Comparison of ENCODE assay signal across 1 cellular context in the genomic region with DNA sequence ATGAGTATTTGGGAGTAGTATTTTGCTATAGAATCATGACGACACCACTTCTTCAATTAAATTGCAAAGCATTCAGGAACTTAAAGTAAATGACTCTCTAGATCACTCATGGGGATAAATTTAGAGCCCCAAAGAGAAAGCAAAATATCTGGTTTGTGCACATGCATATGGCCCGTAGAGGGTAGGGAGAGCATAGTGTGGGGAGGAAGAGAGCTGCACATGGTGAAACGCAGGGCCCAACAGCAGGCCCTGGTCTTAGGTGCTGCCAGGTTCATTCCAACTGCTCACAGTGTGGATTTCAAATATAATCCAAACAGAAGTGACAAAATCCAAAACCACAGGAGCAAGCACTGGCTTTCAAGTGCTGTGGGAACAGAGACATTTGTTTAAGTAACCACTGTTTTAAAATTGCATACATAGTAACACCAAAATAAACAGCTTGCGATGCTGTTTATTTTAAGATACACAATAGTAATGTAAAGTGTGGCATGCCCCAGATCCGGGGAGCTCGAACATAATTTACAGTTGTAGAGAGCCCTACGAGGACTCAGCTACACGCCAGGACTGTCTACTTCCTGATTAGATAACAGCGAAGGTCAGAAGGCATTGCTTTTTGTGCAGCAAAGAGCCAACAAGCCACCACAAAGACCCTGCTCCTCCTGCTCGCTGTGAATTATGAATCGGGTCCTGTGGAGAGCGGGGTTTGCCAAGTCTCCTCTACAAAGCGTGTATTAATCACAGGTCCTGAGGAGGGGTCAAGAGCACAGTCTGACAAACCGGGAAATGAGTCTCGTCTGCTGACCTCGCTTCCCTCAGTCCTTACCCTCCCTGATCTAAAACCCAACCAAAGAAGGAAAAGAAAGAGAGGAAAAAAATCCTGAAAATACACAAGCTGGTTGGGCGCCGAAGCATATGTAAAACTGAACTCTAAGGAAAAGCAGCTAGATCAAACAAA.
TF ChIP-seq lines count a peak whose summit lies in the region.

No MANE protein-coding gene starts in this region.

TF ChIP-seq in HepG2, 621 proteins besides CTCF, POLR2A, EP300 and RAD21 (continued from another document):
- TF ChIP-seq E2F5 (CRISPR knock-in tag; conservative IDR thresholded peaks at IDR 0.05) (no peak), ZNF256 (CRISPR knock-in tag; conservative IDR thresholded peaks at IDR 0.05) (no peak), ZFP36L1 (CRISPR knock-in tag; IDR thresholded peaks at IDR 0.05) (no peak), KDM3A (CRISPR knock-in tag; IDR thresholded peaks at IDR 0.05; ENCODE audit: low read depth) (no peak; the same call in 1 of the 2 replicates), ZBTB37 (CRISPR knock-in tag; IDR thresholded peaks at IDR 0.05) (no peak), KDM6A (CRISPR knock-in tag; IDR thresholded peaks at IDR 0.05; ENCODE audit: low read depth) (no peak), RBM39 (IDR thresholded peaks at IDR 0.05; ENCODE audit: low read depth, low read length, poor library complexity, severe bottlenecking) (no peak), KMT2B (CRISPR knock-in tag; IDR thresholded peaks at IDR 0.05) (0 out of 2 replicates have a peak, but pooled peaks have one; percentile 61), CBX5 (CRISPR knock-in tag; IDR thresholded peaks at IDR 0.05; ENCODE audit: borderline replicate concordance) (no peak), ARNT2 (CRISPR knock-in tag; IDR thresholded peaks at IDR 0.05; ENCODE audit: low read depth) (no peak), ATF3 (CRISPR knock-in tag; IDR thresholded peaks at IDR 0.05) (no peak), FOXA3 (CRISPR knock-in tag; IDR thresholded peaks at IDR 0.05) (peak; percentile 14; the same call in 1 of the 2 replicates), MED1 (CRISPR knock-in tag; IDR thresholded peaks at IDR 0.05) (peak; percentile 31; the same call in 1 of the 2 replicates), HES4 (CRISPR knock-in tag; IDR thresholded peaks at IDR 0.05; ENCODE audit: borderline replicate concordance) (no peak), FOXP4 (CRISPR knock-in tag; IDR thresholded peaks at IDR 0.05) (peak; percentile 38), ZMYM3 (CRISPR knock-in tag; IDR thresholded peaks at IDR 0.05) (peak; percentile 70; the same call in 1 of the 2 replicates)
- TF ChIP-seq, protein P1, sequence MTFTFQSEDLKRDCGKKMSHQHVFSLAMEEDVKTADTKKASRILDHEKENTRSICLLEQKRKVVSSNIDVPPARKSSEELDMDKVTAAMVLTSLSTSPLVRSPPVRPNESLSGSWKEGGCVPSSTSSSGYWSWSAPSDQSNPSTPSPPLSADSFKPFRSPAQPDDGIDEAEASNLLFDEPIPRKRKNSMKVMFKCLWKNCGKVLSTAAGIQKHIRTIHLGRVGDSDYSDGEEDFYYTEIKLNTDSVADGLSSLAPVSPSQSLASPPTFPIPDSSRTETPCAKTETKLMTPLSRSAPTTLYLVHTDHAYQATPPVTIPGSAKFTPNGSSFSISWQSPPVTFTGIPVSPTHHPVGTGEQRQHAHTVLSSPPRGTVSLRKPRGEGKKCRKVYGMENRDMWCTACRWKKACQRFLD (CRISPR knock-in tag; IDR thresholded peaks at IDR 0.05; ENCODE audit: borderline replicate concordance): no peak
- TF ChIP-seq, protein P2, sequence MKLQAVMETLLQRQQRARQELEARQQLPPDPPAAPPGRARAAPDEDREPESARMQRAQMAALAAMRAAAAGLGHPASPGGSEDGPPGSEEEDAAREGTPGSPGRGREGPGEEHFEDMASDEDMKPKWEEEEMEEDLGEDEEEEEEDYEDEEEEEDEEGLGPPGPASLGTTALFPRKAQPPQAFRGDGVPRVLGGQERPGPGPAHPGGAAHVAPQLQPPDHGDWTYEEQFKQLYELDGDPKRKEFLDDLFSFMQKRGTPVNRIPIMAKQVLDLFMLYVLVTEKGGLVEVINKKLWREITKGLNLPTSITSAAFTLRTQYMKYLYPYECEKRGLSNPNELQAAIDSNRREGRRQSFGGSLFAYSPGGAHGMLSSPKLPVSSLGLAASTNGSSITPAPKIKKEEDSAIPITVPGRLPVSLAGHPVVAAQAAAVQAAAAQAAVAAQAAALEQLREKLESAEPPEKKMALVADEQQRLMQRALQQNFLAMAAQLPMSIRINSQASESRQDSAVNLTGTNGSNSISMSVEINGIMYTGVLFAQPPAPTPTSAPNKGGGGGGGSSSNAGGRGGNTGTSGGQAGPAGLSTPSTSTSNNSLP (IDR thresholded peaks at IDR 0.05; ENCODE audit: low read depth, low read length): no peak
- TF ChIP-seq, protein P3, sequence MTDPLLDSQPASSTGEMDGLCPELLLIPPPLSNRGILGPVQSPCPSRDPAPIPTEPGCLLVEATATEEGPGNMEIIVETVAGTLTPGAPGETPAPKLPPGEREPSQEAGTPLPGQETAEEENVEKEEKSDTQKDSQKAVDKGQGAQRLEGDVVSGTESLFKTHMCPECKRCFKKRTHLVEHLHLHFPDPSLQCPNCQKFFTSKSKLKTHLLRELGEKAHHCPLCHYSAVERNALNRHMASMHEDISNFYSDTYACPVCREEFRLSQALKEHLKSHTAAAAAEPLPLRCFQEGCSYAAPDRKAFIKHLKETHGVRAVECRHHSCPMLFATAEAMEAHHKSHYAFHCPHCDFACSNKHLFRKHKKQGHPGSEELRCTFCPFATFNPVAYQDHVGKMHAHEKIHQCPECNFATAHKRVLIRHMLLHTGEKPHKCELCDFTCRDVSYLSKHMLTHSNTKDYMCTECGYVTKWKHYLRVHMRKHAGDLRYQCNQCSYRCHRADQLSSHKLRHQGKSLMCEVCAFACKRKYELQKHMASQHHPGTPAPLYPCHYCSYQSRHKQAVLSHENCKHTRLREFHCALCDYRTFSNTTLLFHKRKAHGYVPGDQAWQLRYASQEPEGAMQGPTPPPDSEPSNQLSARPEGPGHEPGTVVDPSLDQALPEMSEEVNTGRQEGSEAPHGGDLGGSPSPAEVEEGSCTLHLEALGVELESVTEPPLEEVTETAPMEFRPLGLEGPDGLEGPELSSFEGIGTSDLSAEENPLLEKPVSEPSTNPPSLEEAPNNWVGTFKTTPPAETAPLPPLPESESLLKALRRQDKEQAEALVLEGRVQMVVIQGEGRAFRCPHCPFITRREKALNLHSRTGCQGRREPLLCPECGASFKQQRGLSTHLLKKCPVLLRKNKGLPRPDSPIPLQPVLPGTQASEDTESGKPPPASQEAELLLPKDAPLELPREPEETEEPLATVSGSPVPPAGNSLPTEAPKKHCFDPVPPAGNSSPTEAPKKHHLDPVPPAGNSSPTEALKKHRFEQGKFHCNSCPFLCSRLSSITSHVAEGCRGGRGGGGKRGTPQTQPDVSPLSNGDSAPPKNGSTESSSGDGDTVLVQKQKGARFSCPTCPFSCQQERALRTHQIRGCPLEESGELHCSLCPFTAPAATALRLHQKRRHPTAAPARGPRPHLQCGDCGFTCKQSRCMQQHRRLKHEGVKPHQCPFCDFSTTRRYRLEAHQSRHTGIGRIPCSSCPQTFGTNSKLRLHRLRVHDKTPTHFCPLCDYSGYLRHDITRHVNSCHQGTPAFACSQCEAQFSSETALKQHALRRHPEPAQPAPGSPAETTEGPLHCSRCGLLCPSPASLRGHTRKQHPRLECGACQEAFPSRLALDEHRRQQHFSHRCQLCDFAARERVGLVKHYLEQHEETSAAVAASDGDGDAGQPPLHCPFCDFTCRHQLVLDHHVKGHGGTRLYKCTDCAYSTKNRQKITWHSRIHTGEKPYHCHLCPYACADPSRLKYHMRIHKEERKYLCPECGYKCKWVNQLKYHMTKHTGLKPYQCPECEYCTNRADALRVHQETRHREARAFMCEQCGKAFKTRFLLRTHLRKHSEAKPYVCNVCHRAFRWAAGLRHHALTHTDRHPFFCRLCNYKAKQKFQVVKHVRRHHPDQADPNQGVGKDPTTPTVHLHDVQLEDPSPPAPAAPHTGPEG (CRISPR knock-in tag; IDR thresholded peaks at IDR 0.05): no peak
- TF ChIP-seq, protein P4, sequence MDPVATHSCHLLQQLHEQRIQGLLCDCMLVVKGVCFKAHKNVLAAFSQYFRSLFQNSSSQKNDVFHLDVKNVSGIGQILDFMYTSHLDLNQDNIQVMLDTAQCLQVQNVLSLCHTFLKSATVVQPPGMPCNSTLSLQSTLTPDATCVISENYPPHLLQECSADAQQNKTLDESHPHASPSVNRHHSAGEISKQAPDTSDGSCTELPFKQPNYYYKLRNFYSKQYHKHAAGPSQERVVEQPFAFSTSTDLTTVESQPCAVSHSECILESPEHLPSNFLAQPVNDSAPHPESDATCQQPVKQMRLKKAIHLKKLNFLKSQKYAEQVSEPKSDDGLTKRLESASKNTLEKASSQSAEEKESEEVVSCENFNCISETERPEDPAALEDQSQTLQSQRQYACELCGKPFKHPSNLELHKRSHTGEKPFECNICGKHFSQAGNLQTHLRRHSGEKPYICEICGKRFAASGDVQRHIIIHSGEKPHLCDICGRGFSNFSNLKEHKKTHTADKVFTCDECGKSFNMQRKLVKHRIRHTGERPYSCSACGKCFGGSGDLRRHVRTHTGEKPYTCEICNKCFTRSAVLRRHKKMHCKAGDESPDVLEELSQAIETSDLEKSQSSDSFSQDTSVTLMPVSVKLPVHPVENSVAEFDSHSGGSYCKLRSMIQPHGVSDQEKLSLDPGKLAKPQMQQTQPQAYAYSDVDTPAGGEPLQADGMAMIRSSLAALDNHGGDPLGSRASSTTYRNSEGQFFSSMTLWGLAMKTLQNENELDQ (CRISPR knock-in tag; IDR thresholded peaks at IDR 0.05; ENCODE audit: borderline replicate concordance): no peak
- TF ChIP-seq, protein P5, sequence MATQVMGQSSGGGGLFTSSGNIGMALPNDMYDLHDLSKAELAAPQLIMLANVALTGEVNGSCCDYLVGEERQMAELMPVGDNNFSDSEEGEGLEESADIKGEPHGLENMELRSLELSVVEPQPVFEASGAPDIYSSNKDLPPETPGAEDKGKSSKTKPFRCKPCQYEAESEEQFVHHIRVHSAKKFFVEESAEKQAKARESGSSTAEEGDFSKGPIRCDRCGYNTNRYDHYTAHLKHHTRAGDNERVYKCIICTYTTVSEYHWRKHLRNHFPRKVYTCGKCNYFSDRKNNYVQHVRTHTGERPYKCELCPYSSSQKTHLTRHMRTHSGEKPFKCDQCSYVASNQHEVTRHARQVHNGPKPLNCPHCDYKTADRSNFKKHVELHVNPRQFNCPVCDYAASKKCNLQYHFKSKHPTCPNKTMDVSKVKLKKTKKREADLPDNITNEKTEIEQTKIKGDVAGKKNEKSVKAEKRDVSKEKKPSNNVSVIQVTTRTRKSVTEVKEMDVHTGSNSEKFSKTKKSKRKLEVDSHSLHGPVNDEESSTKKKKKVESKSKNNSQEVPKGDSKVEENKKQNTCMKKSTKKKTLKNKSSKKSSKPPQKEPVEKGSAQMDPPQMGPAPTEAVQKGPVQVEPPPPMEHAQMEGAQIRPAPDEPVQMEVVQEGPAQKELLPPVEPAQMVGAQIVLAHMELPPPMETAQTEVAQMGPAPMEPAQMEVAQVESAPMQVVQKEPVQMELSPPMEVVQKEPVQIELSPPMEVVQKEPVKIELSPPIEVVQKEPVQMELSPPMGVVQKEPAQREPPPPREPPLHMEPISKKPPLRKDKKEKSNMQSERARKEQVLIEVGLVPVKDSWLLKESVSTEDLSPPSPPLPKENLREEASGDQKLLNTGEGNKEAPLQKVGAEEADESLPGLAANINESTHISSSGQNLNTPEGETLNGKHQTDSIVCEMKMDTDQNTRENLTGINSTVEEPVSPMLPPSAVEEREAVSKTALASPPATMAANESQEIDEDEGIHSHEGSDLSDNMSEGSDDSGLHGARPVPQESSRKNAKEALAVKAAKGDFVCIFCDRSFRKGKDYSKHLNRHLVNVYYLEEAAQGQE (IDR thresholded peaks at IDR 0.05; ENCODE audit: borderline replicate concordance in 1 of 2, low read depth in 1 of 2, low read length in 2 of 2): peak in 1 of 2 experiments; percentile 35; a peak in 1 of 4 replicates
